In genomic region chr5:39203951-39204350, GRCh38 we compare ENCODE assay signal across 21 cellular contexts. TPM values are rescaled to one million over a fixed set of nuclear protein-coding genes. Genes with fewer than 3 reads are reported as not detected.
A peak's percentile ranks its signal among the peaks of the same experiment; 100 is the strongest.
DNase-seq lines count a peak whose midpoint lies in the region; ATAC-seq, FAIRE-seq and TF ChIP-seq lines count a peak whose summit lies in the region.
"Had no signal": no experiment of that assay in that cellular context is flagged by ENCODE, and none has a peak within 500 bp of the region (broad histone marks: within the 10 kb centered on the region; RNA-seq: fewer than 3 reads in every experiment).

No MANE protein-coding gene starts in this region.

- peak overlapping the region; percentile 96 for H3K27ac ChIP-seq in KOPT-K1 (ENCODE audit: low read depth, low read length, poor library complexity, severe bottlenecking)
- no peak overlapping the region; the same call in 2 of the 3 replicates for H3K27ac ChIP-seq in K562 (ENCODE audit: extremely low read depth, low read depth, low read length)
- H3K27ac ChIP-seq in small intestine (ENCODE audit: low read depth in 1 of 2, low read length in 1 of 2) = peak overlapping the region; percentile 24 to 81
- H3K27ac ChIP-seq: BLaER1, prostate gland, thyroid gland had no signal

- no peak for TF ChIP-seq CTCF in K562 (IDR thresholded peaks at IDR 0.05 in 2 of 3, conservative IDR thresholded peaks at IDR 0.05 in 1 of 3; ENCODE audit: insufficient read depth in 2 of 3, low read depth in 1 of 3, low read length in 3 of 3)

- H4K20me1 ChIP-seq in K562 (replicated peaks; ENCODE audit: control insufficient read depth, insufficient read depth, low read length) = no peaks in the 10 kb centered on the region
- H4K20me1 ChIP-seq: BLaER1 had no signal

- no peak for TF ChIP-seq RAD21 in K562 (CRISPR knock-in tag; conservative IDR thresholded peaks at IDR 0.05 in 1 of 2, IDR thresholded peaks at IDR 0.05 in 1 of 2)

- H3K9me3 ChIP-seq in KOPT-K1 (ENCODE audit: insufficient read depth, low read length, poor library complexity, severe bottlenecking) = no peaks in the 10 kb centered on the region
- no peaks in the 10 kb centered on the region for H3K9me3 ChIP-seq in K562 (replicated peaks; ENCODE audit: control insufficient read depth, insufficient read depth, low read depth, low read length)
- H3K9me3 ChIP-seq in small intestine (ENCODE audit: control insufficient read depth, low read depth) = no peaks in the 10 kb centered on the region
- H3K9me3 ChIP-seq: BLaER1, heart right ventricle, prostate gland, thyroid gland had no signal

- BruUV-seq in K562 (replicated peaks; lab: Mats Ljungman, UMichigan) = no TSS peak

- peak overlapping the region; percentile 93 for H3K27ac Mint-ChIP-seq in activated CD4-positive, alpha-beta T cell treated with anti-CD3 and anti-CD28 coated beads for 36 hours

- intact Hi-C loops in activated CD4-positive, alpha-beta T cell treated with anti-CD3 and anti-CD28 coated beads for 36 hours (cut with DNase I, micrococcal nuclease) = loop anchor here (2.0 to 10.0 kb wide), 5 partner anchors 41 to 1628 kb away; no protein-coding TSS in a partner anchor
- intact Hi-C loops in K562 (cut with micrococcal nuclease) = loop anchor here (5.0 kb wide), 2 partner anchors 47 to 127 kb away; no protein-coding TSS in a partner anchor

- FAIRE-seq in K562 (lab: Jason Lieb, UNC) (no peak), small intestine (lab: Jason Lieb, UNC) (no peak), HTR-8/SVneo (lab: Jason Lieb, UNC) (no peak)
- FAIRE-seq: endometrium, islet of Langerhans had no signal

- no peaks in the 10 kb centered on the region for H3K9me3 Mint-ChIP-seq in activated CD4-positive, alpha-beta T cell treated with anti-CD3 and anti-CD28 coated beads for 36 hours (ENCODE audit: low read depth)
- H3K9me3 Mint-ChIP-seq: naive B cell had no signal

- H3K4me3 ChIP-seq in K562 (no peak overlapping the region), small intestine (ENCODE audit: low read depth in 1 of 2, low read length in 2 of 2) (no peak overlapping the region)
- H3K4me3 ChIP-seq: BLaER1, lung, prostate gland, thyroid gland had no signal

- peaks cover 35% of the 10 kb centered on the region for H3K79me2 ChIP-seq in K562 (ENCODE audit: control insufficient read depth, insufficient read depth, low read length)

- H3K9me1 ChIP-seq in K562 (ENCODE audit: control insufficient read depth, insufficient read depth, low read length) = no peaks in the 10 kb centered on the region

- peaks cover 4 to 19% of the 10 kb centered on the region in 2 experiments; a peak in 4 of 5 replicates for H3K4me1 ChIP-seq in K562 (replicated peaks in 1 of 2; ENCODE audit: control insufficient read depth in 2 of 2, insufficient read depth in 2 of 2, low read length in 2 of 2)
- H3K4me1 ChIP-seq in small intestine (ENCODE audit: control insufficient read depth in 2 of 2, insufficient read depth in 1 of 2, low read depth in 1 of 2, low read length in 1 of 2) = peaks cover 0 to 2% of the 10 kb centered on the region in 2 donors
- H3K4me1 ChIP-seq: BLaER1, prostate gland, thyroid gland had no signal

- no peak for TF ChIP-seq POLR2A in K562 (conservative IDR thresholded peaks at IDR 0.05)

- no peak for TF ChIP-seq EP300 in K562 (IDR thresholded peaks at IDR 0.05; ENCODE audit: low read length)

- H3K27me3 ChIP-seq in K562 (ENCODE audit: control insufficient read depth in 2 of 2, insufficient read depth in 2 of 2, low read length in 2 of 2) (no peaks in the 10 kb centered on the region), small intestine (ENCODE audit: control insufficient read depth in 2 of 2, insufficient read depth in 2 of 2, low read length in 2 of 2) (no peaks in the 10 kb centered on the region)
- H3K27me3 ChIP-seq: BLaER1, thyroid gland had no signal

- peaks cover 16% of the 10 kb centered on the region for H3K36me3 Mint-ChIP-seq in activated CD4-positive, alpha-beta T cell treated with anti-CD3 and anti-CD28 coated beads for 36 hours (ENCODE audit: low read depth)
- H3K36me3 Mint-ChIP-seq: naive B cell had no signal

- H3K4me2 ChIP-seq in K562 (ENCODE audit: insufficient read depth, low read length) = no peak overlapping the region
- H3K4me2 ChIP-seq: BLaER1 had no signal

- no peaks in the 10 kb centered on the region for H3K36me3 ChIP-seq in KOPT-K1 (ENCODE audit: insufficient read depth, low read length)
- H3K36me3 ChIP-seq in K562 (ENCODE audit: control insufficient read depth, insufficient read depth, low read length) = no peaks in the 10 kb centered on the region
- H3K36me3 ChIP-seq in small intestine (ENCODE audit: control insufficient read depth in 2 of 2, insufficient read depth in 2 of 2, low read length in 2 of 2) = no peaks in the 10 kb centered on the region
- H3K36me3 ChIP-seq: BLaER1, prostate gland, thyroid gland had no signal

- peak overlapping the region; percentile 81 for H3K4me3 Mint-ChIP-seq in activated CD4-positive, alpha-beta T cell treated with anti-CD3 and anti-CD28 coated beads for 36 hours

- 79% methylated on average over 1 of the region's 1 CpG for WGBS in K562 (ENCODE audit: insufficient coverage, low coverage, missing lambda C conversion rate)
- 69 to 80% (median 79%) methylated on average over 1 of the region's 1 CpG for WGBS in small intestine, 3 donors

- ATAC-seq in activated CD4-positive, alpha-beta T cell treated with anti-CD3 and anti-CD28 coated beads for 36 hours = no peak
- no peak for ATAC-seq in K562
- ATAC-seq in HG03457 (IDR thresholded peaks at IDR 0.05; ENCODE audit: unreplicated experiment) = no peak
- ATAC-seq: activated CD4-positive, CD25-positive, alpha-beta regulatory T cell treated with anti-CD3 and anti-CD28 coated beads, Interleukin-2, amount 50 U/mL, for 24 hours; heart right ventricle had no signal

- H3K9ac ChIP-seq in K562 (ENCODE audit: insufficient read depth in 1 of 2, low read depth in 2 of 2, low read length in 2 of 2) = no peak overlapping the region
- H3K9ac ChIP-seq: BLaER1 had no signal

- in situ Hi-C loops in K562 (cut with MboI) = no loop called here

- peak overlapping the region; percentile 85 for H2AFZ ChIP-seq in K562 (ENCODE audit: low read depth, low read length)

- H3K4me1 Mint-ChIP-seq in activated CD4-positive, alpha-beta T cell treated with anti-CD3 and anti-CD28 coated beads for 36 hours = peaks cover 46% of the 10 kb centered on the region

- DNase-seq in activated CD4-positive, alpha-beta T cell treated with anti-CD3 and anti-CD28 coated beads for 36 hours = no peak
- DNase-seq in activated CD4-positive, alpha-beta T cell treated with anti-CD3 and anti-CD28 coated beads for 48 hours = no peak
- DNase-seq in K562 (ENCODE audit: extremely low read depth in 1 of 4, low spot score in 3 of 4) (no peak), small intestine (no peak), HTR-8/SVneo (ENCODE audit: insufficient read length, low spot score) (no peak), NCI-H446 treated with DMSO at 0.1 percent for 48 hours (lab: John Stamatoyannopoulos, UW) (no peak)
- DNase-seq: anterior cingulate cortex; heart right ventricle; naive B cell; NCI-H1417; SIG-M5; stimulated activated CD4-positive, alpha-beta T cell treated with anti-CD3 and anti-CD28 coated beads, Interleukin-4, amount 100 ng/mL, for 4 hours; thyroid gland had no signal

- POLR2A ChIA-PET in activated CD4-positive, alpha-beta T cell treated with anti-CD3 and anti-CD28 coated beads for 36 hours (lab: Charles Lee) = no interaction called here
- POLR2A ChIA-PET in K562 (lab: Yijun Ruan, JAX) = interaction anchor here (0.5 to 0.6 kb wide), 2 partner anchors 195 to 221 kb away, joined by 3 read pairs; partner anchors contain the start of gene DAB2

- H3K27me3 Mint-ChIP-seq in activated CD4-positive, alpha-beta T cell treated with anti-CD3 and anti-CD28 coated beads for 36 hours = no peaks in the 10 kb centered on the region
- H3K27me3 Mint-ChIP-seq: naive B cell had no signal

- CTCF ChIA-PET in activated CD4-positive, alpha-beta T cell treated with anti-CD3 and anti-CD28 coated beads for 36 hours (lab: Charles Lee) = interaction anchor here (0.7 kb wide), 1 partner anchor 282 kb away, joined by 3 read pairs; no protein-coding TSS in a partner anchor
- CTCF ChIA-PET in K562 (lab: Yijun Ruan, JAX; ENCODE audit: low intra/inter-chr PET ratio) = no interaction called here

TF ChIP-seq in K562, 482 proteins besides CTCF, POLR2A, EP300 and RAD21 (continues in another document):
- TF ChIP-seq ZNF583 (CRISPR knock-in tag; IDR thresholded peaks at IDR 0.05) (no peak), GATAD2A (IDR thresholded peaks at IDR 0.05) (no peak), DLX4 (CRISPR knock-in tag; IDR thresholded peaks at IDR 0.05) (no peak), ZNF134 (CRISPR knock-in tag; conservative IDR thresholded peaks at IDR 0.05) (no peak), C11orf30 (IDR thresholded peaks at IDR 0.05; ENCODE audit: low read depth) (no peak), MAFG (tag; conservative IDR thresholded peaks at IDR 0.05) (no peak)

RNA-seq across cellular contexts. Expression of gene FYB1, which starts 15.4 kb away (rescaled TPM):
- total RNA-seq in activated CD4-positive, alpha-beta T cell treated with anti-CD3 and anti-CD28 coated beads for 36 hours = 100 to 1,000 TPM; 109 to 171 TPM
- 2.9 and 14.8 TPM in 2 replicates for total RNA-seq in K562 (2011; cell fraction: chromatin; rRNA removed; ENCODE audit: low replicate concordance)
- total RNA-seq in K562 (2011; cell fraction: nucleolus; rRNA removed) = 0.67 and 2.2 TPM in 2 replicates
- total RNA-seq in K562 (2011; cell fraction: nucleoplasm; rRNA removed) = 5.6 and 6.0 TPM in 2 replicates
- 6.7 TPM in 2 replicates for total RNA-seq in K562 (2014; rRNA removed)
- 15.6 and 16.5 TPM in 2 replicates for total RNA-seq in K562 (2014; rRNA removed; fragmentation: Illumina TruSeq; extraction: Trizol)
- 28.1 and 31.5 TPM in 2 replicates for total RNA-seq in K562 (2015; rRNA removed; fragmentation: Illumina TruSeq; extraction: Trizol)
- 17.4 and 22.5 TPM in 2 replicates for total RNA-seq in K562 (2021)
- 4.7 and 25.4 TPM in 2 replicates for polyA plus RNA-seq in K562 (2011; rRNA removed)
- 0.85 and 9.2 TPM in 2 replicates for polyA plus RNA-seq in K562 (2011; cell fraction: cytosol; rRNA removed)
- 5.6 and 40.9 TPM in 2 replicates for polyA plus RNA-seq in K562 (2011; cell fraction: nucleus; rRNA removed)
- polyA plus RNA-seq in K562 (2012) = 20.9 and 22.7 TPM in 2 replicates
- polyA plus RNA-seq in K562 (2014; fragmentation: Illumina TruSeq; extraction: Trizol) = 13.7 and 18.4 TPM in 2 replicates
- polyA plus RNA-seq in K562 (2014; fragmentation: Nextera tagmentation; extraction: Ambion mirVana) = 1 to 10 TPM; 9.4 to 9.7 TPM
- polyA plus RNA-seq in K562 (2014; rRNA removed) = 7.4 and 8.0 TPM in 2 replicates
- polyA minus RNA-seq in K562 (2011; rRNA and poly(A)+ RNA removed) = 4.0 and 45.3 TPM in 2 replicates
- 2.4 and 15.2 TPM in 2 replicates for polyA minus RNA-seq in K562 (2011; cell fraction: cytosol; rRNA and poly(A)+ RNA removed)
- 5.4 and 62.8 TPM in 2 replicates for polyA minus RNA-seq in K562 (2011; cell fraction: nucleus; rRNA and poly(A)+ RNA removed)
- 10 to 100 TPM in 1 of 3 donors, 1 to 10 TPM in 2; 3.5 to 12.4 (median 3.6) TPM for polyA plus RNA-seq in small intestine
